Comparison of ENCODE assay signal across 1 cellular context in the genomic region with DNA sequence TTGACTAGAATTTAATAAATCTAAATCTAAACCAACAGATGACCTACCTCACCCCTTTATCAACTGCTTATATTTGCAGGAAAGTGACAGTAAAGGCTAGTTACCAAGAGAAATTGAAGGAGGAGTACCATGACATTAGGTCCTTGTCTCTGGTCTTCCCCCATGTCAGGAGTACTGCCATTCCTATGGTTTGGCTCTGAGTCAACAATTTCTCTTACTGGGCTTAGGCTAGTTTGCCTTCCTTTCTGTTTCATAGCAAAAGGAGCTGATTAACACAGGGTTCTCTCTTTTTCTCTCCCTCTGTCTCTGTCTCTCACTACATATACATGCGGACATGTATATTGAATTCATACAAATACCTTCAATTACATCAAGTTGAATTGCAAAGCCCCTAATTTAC.
TF ChIP-seq lines count a peak whose summit lies in the region.

No MANE protein-coding gene starts in this region.

TF ChIP-seq in IMR-90, 13 proteins besides CTCF, POLR2A, EP300 and RAD21 (continued from another document):
- TF ChIP-seq RFX5 (IDR thresholded peaks at IDR 0.05; ENCODE audit: low read depth, low read length) (no peak), BHLHE40 (IDR thresholded peaks at IDR 0.05; ENCODE audit: low read depth, low read length) (no peak), CHD1 (IDR thresholded peaks at IDR 0.05; ENCODE audit: low read depth, low read length) (no peak), NFE2L2 (IDR thresholded peaks at IDR 0.05; ENCODE audit: low read depth, low read length) (no peak), FOS (IDR thresholded peaks at IDR 0.05; ENCODE audit: low read depth, low read length) (no peak)
- TF ChIP-seq, protein P1, sequence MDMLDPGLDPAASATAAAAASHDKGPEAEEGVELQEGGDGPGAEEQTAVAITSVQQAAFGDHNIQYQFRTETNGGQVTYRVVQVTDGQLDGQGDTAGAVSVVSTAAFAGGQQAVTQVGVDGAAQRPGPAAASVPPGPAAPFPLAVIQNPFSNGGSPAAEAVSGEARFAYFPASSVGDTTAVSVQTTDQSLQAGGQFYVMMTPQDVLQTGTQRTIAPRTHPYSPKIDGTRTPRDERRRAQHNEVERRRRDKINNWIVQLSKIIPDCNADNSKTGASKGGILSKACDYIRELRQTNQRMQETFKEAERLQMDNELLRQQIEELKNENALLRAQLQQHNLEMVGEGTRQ (IDR thresholded peaks at IDR 0.05; ENCODE audit: low read depth, low read length): no peak
